ENCODE assay signal across 26 cellular contexts in genomic region chr1:221212926-221213325, GRCh38.
"Had no signal": no experiment of that assay in that cellular context is flagged by ENCODE, and none has a peak within 500 bp of the region (broad histone marks: within the 10 kb centered on the region; RNA-seq: fewer than 3 reads in every experiment).

No MANE protein-coding gene starts in this region.

- H3K9me3 ChIP-seq: lower lobe of right lung, neutrophil, psoas muscle, right lobe of liver, stomach, testis, thyroid gland, transverse colon, upper lobe of left lung, vagina had no signal

- H3K9ac ChIP-seq: parathyroid adenoma had no signal

- H3K4me3 ChIP-seq: lower lobe of right lung, psoas muscle, right lobe of liver, skin epidermis, stomach, testis, thyroid gland, transverse colon, upper lobe of left lung, vagina had no signal

- H3K27me3 ChIP-seq: right lobe of liver, stomach, testis, thyroid gland, transverse colon, upper lobe of left lung, vagina had no signal

- H3K27ac ChIP-seq: lower lobe of right lung, neutrophil, parathyroid adenoma, psoas muscle, right lobe of liver, skin epidermis, stomach, testis, thyroid gland, transverse colon, upper lobe of left lung, vagina had no signal

- FAIRE-seq: islet of Langerhans, kidney had no signal

- ATAC-seq: lower lobe of right lung; naive thymus-derived CD8-positive, alpha-beta T cell; psoas muscle; stimulated activated naive B cell treated with anti-CD40 and anti-IgM and Interleukin-4, amounts not matched to agents 10 μg/mL and 1 μg/mL and 100 μg/mL, for 72 hours; stimulated activated naive CD8-positive, alpha-beta T cell treated with anti-CD3 and anti-CD28 coated beads, Interleukin-15, Interleukin-2, amounts not matched to agents 100 U/mL and 50 U/mL, for 24 hours had no signal

- H2AFZ ChIP-seq: parathyroid adenoma had no signal

- H3K79me2 ChIP-seq: parathyroid adenoma had no signal

- DNase-seq: hypothalamus; immature natural killer cell; kidney; lower lobe of right lung; mammary epithelial cell; mesenchymal stem cell; naive thymus-derived CD8-positive, alpha-beta T cell; occipital lobe; psoas muscle; right lobe of liver; stimulated activated CD4-positive, alpha-beta T cell treated with anti-CD3 and anti-CD28 coated beads, Interleukin-12 subunit alpha, Interleukin-12 subunit beta, amount 100 ng/mL, for 4 hours; stimulated activated CD4-positive, alpha-beta T cell treated with anti-CD3 and anti-CD28 coated beads, Interleukin-15, amount 100 ng/mL, for 24 hours; stimulated activated CD4-positive, alpha-beta T cell treated with anti-CD3 and anti-CD28 coated beads, Interleukin-2, amount 100 ng/mL, for 24 hours; stimulated activated CD4-positive, alpha-beta T cell treated with anti-CD3 and anti-CD28 coated beads, Interleukin-4, amount 100 ng/mL, for 1 hour; stimulated activated naive B cell treated with anti-CD40 and anti-IgM and Interleukin-4, amounts not matched to agents 10 μg/mL and 1 μg/mL and 100 μg/mL, for 72 hours; stimulated activated naive CD8-positive, alpha-beta T cell treated with anti-CD3 and anti-CD28 coated beads, Interleukin-15, Interleukin-2, amounts not matched to agents 100 U/mL and 50 U/mL, for 24 hours; stomach; testis; thyroid gland; transverse colon; upper lobe of left lung had no signal

- H3K36me3 ChIP-seq: lower lobe of right lung, neutrophil, right lobe of liver, stomach, thyroid gland, transverse colon, upper lobe of left lung, vagina had no signal

- H3K4me1 ChIP-seq: lower lobe of right lung, parathyroid adenoma, right lobe of liver, stomach, testis, transverse colon, upper lobe of left lung, vagina had no signal
